Comparison of ENCODE assay signal across 14 cellular contexts in the genomic region with DNA sequence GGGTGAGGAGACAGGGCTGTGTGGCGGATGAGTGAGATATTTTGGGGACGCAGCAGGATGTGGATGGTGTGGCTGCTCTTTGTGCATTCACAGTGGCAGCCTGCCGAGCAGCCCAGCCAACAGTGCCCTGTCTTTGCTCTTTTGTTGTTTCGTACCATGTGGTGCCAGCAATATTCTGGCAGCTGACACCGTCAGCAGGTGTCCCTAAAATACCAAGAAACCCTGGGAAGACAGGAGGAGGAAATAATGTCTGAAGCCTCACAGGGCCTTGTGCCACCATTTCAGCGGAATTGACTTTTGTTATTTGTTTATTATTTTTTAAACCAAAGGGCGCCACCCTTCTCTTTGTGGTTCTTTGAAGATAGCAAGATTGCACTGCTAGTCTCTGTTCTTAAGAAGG.
DNase-seq lines count a peak whose midpoint lies in the region; ATAC-seq and TF ChIP-seq lines count a peak whose summit lies in the region.
"Had no signal": no experiment of that assay in that cellular context is flagged by ENCODE, and none has a peak within 500 bp of the region (broad histone marks: within the 10 kb centered on the region; RNA-seq: fewer than 3 reads in every experiment).

No MANE protein-coding gene starts in this region.

- TF ChIP-seq EP300 in transverse colon (IDR thresholded peaks at IDR 0.05; ENCODE audit: low read depth), result no peak

- H3K9me3 ChIP-seq in transverse colon, result no peaks in the 10 kb centered on the region

- H3K4me1 ChIP-seq in transverse colon, result peaks cover 0 to 58% (median 23%) of the 10 kb centered on the region in 4 donors

- no peak overlapping the region for H3K4me3 ChIP-seq in transverse colon

- no peak for TF ChIP-seq POLR2A in transverse colon (IDR thresholded peaks at IDR 0.05)

- no peak for TF ChIP-seq CTCF in transverse colon (IDR thresholded peaks at IDR 0.05)

- no peaks in the 10 kb centered on the region for H3K36me3 ChIP-seq in transverse colon

- WGBS in transverse colon (ENCODE audit: low coverage in 1 of 2), 2 donors, result 50 to 58% methylated on average over 1 to 7 of the region's 7 CpGs

- in situ Hi-C loops in transverse colon (cut with MboI; ENCODE audit: low pct_ligation_motif_present in 1 of 4, low pct_unique_long_range_greater_than_20kb in 1 of 4, low sequenced_read_pairs in 3 of 4), result no loop called here

- DNase-seq in NCI-H2081 (lab: John Stamatoyannopoulos, UW), result peak; percentile 55 to 66
- DNase-seq in NCI-H2081 treated with DMSO at 0.1 percent for 48 hours (lab: John Stamatoyannopoulos, UW), result no peak
- DNase-seq in caudate nucleus (lab: John Stamatoyannopoulos, UW), result peak in 57 of 61 donors; percentile 3 to 97 (median 53)
- DNase-seq in transverse colon, result peak; percentile 30
- no peak for DNase-seq in HCEC 1CT
- DNase-seq: activated CD4-positive, alpha-beta T cell treated with anti-CD3 and anti-CD28 coated beads, Interleukin-2, amount 50 U/mL, for 1 hour; DMS79 treated with DMSO at 0.1 percent for 48 hours; effector memory CD4-positive, alpha-beta T cell; MV-4-11; SW 1271 had no signal

- ATAC-seq in GM18498 (IDR thresholded peaks at IDR 0.05; ENCODE audit: unreplicated experiment), result no peak
- ATAC-seq in GM19351 (IDR thresholded peaks at IDR 0.05; ENCODE audit: unreplicated experiment), result no peak

- intact Hi-C loops in transverse colon (cut with DNase I; ENCODE audit: low total_unique reads), result no loop called here

- H3K27me3 ChIP-seq in layer of hippocampus (ENCODE audit: control insufficient read depth, insufficient read depth, low read length), result no peaks in the 10 kb centered on the region
- no peaks in the 10 kb centered on the region for H3K27me3 ChIP-seq in transverse colon

- H3K27ac ChIP-seq in caudate nucleus (ENCODE audit: low read depth, low read length), result peak overlapping the region; percentile 84
- peak overlapping the region; percentile 83 for H3K27ac ChIP-seq in layer of hippocampus (ENCODE audit: low read depth, low read length)
- H3K27ac ChIP-seq in transverse colon, result peak overlapping the region in 2 of 4 donors; percentile 18 to 21
- H3K27ac ChIP-seq: HL-60 had no signal

Comparison
In these comparisons a context has a peak if more than half of its experiments do, and no peak if none do; other contexts are left out.
1. DNase-seq: peak in NCI-H2081 (2 of 2), caudate nucleus (57 of 61) and transverse colon (single experiment); none in NCI-H2081 treated with DMSO at 0.1 percent for 48 hours (single experiment) and HCEC 1CT (single experiment).